8 cellular contexts compared by ENCODE assay signal in the genomic region with DNA sequence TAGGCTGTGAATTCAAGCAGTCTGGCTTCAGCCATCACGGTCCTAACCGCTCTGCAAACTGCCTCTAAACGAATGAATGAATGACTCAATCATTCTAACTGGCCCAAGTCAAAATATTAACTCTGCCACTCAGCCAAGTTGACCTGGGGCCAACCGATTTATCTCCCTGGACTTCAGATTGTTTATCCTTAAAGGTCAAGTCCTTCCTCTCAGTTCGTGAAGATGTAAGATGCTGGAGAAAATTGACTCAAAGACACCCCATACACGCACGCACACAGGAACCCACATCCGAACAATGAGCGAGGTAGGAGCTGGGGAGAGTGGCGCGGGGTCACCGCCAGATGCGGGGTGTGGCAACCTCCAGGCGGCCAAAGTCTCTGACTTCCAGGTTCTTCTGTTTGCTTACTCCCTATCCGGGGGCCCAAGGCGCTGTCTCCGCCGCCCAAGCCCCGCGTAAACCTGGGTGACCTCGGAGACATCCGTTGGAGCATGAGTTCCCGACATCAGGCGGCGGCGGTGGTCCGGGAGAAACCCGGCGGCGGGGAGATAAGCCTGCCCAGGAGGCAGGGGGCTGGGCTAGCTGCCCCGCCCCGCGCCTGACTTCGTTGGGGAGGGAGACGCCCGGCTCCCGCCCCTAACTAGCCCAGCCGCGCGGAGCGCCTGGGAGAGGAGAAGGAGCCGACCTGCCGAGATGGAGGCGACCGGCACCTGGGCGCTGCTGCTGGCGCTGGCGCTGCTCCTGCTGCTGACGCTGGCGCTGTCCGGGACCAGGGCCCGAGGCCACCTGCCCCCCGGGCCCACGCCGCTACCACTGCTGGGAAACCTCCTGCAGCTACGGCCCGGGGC. TPM values are rescaled to one million over a fixed set of nuclear protein-coding genes. Genes with fewer than 3 reads are reported as not detected.
DNase-seq lines count a peak whose midpoint lies in the region.

A gene with protein sequence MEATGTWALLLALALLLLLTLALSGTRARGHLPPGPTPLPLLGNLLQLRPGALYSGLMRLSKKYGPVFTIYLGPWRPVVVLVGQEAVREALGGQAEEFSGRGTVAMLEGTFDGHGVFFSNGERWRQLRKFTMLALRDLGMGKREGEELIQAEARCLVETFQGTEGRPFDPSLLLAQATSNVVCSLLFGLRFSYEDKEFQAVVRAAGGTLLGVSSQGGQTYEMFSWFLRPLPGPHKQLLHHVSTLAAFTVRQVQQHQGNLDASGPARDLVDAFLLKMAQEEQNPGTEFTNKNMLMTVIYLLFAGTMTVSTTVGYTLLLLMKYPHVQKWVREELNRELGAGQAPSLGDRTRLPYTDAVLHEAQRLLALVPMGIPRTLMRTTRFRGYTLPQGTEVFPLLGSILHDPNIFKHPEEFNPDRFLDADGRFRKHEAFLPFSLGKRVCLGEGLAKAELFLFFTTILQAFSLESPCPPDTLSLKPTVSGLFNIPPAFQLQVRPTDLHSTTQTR (plus strand): TSS at position 646 of the 846 bp plus-strand sequence. CDS start 46 bp downstream, at position 692.

- H3K36me3 ChIP-seq in ES-I3 (ENCODE audit: insufficient read depth, low read length) (peaks cover 15% of the 10 kb centered on the region), SK-N-MC (ENCODE audit: insufficient read depth, low read length) (no peaks in the 10 kb centered on the region), esophagus (ENCODE audit: control insufficient read depth in 2 of 2, insufficient read depth in 2 of 2, low read length in 1 of 2) (no peaks in the 10 kb centered on the region), neuronal stem cell (replicated peaks in 1 of 2; ENCODE audit: control insufficient read depth in 2 of 2, insufficient read depth in 2 of 2, low read length in 2 of 2) (peaks cover 0 to 4% of the 10 kb centered on the region in 2 donors)

- H3K4ac ChIP-seq in neuronal stem cell (ENCODE audit: low read length): no peak within 1 kb of the TSS

- no peaks in the 10 kb centered on the region for H3K27me3 ChIP-seq in esophagus (ENCODE audit: control insufficient read depth in 1 of 2, insufficient read depth in 2 of 2, low read length in 2 of 2)
- peaks cover 0 to 69% (median 5%) of the 10 kb centered on the region in 3 experiments for H3K27me3 ChIP-seq in neuronal stem cell (ENCODE audit: control insufficient read depth in 3 of 3, insufficient read depth in 3 of 3, low read depth in 1 of 3, low read length in 3 of 3)

- H3K9me3 ChIP-seq in ES-I3 (ENCODE audit: control insufficient read depth, insufficient read depth, low read length) (no peaks in the 10 kb centered on the region), SK-N-MC (ENCODE audit: low read depth, low read length) (no peaks in the 10 kb centered on the region), esophagus (ENCODE audit: control insufficient read depth in 2 of 2, insufficient read depth in 1 of 2, low read depth in 1 of 2, low read length in 1 of 2) (no peaks in the 10 kb centered on the region), neuronal stem cell (replicated peaks in 1 of 2; ENCODE audit: control insufficient read depth in 2 of 2, insufficient read depth in 1 of 2, low read depth in 1 of 2, low read length in 2 of 2) (no peaks in the 10 kb centered on the region)

- peak within 1 kb of the TSS; percentile 95 for H3K4me2 ChIP-seq in neuronal stem cell (ENCODE audit: insufficient read depth, low read length, poor library complexity, severe bottlenecking)

- H3K9ac ChIP-seq in ES-I3 (ENCODE audit: low read depth, low read length) (peak within 1 kb of the TSS; percentile 72), SK-N-MC (ENCODE audit: insufficient read length) (peak within 1 kb of the TSS; percentile 35), neuronal stem cell (ENCODE audit: low read depth, low read length, poor library complexity) (peak within 1 kb of the TSS; percentile 82)

- H3K79me1 ChIP-seq in neuronal stem cell (ENCODE audit: low read depth, low read length): peaks cover 2% of the 10 kb centered on the region

- no peak within 1 kb of the TSS for H2BK5ac ChIP-seq in neuronal stem cell (ENCODE audit: low read length)

- H3K4me3 ChIP-seq in SK-N-MC: peak within 1 kb of the TSS; percentile 76
- H3K4me3 ChIP-seq in esophagus (ENCODE audit: low read depth in 1 of 2, low read length in 2 of 2): peak within 1 kb of the TSS; percentile 63
- H3K4me3 ChIP-seq in neuronal stem cell (ENCODE audit: low read length in 2 of 2): peak within 1 kb of the TSS in 1 of 2 donors; percentile 86

- no peak within 1 kb of the TSS for H2BK120ac ChIP-seq in neuronal stem cell (ENCODE audit: low read depth, low read length)

- peak within 1 kb of the TSS; percentile 0 for H3K23ac ChIP-seq in neuronal stem cell (ENCODE audit: low read depth, low read length, poor library complexity)

- DNase-seq in SK-N-MC (ENCODE audit: low read depth, low spot score) (no peak), neuronal stem cell (ENCODE audit: low spot score) (no peak), SW 1271 (lab: John Stamatoyannopoulos, UW) (no peak), NCI-H510A (lab: John Stamatoyannopoulos, UW) (no peak), H4 (ENCODE audit: low spot score) (no peak), NCI-H128 (lab: John Stamatoyannopoulos, UW; ENCODE audit: unreplicated experiment) (no peak)

- H2AFZ ChIP-seq in neuronal stem cell (ENCODE audit: low read length): peak within 1 kb of the TSS; percentile 84

- no peak within 1 kb of the TSS for H3K14ac ChIP-seq in neuronal stem cell (ENCODE audit: low read length)

- H2BK15ac ChIP-seq in neuronal stem cell (ENCODE audit: low read length): peak within 1 kb of the TSS; percentile 86

- 2 to 3% methylated on average over 38 to 57 of the region's 57 CpGs for WGBS in esophagus, 2 donors
- WGBS in neuronal stem cell (ENCODE audit: extremely low coverage in 2 of 2, insufficient read length in 2 of 2, insufficient replicate concordance in 1 of 2), 2 donors: no CpG with 5 or more reads among the region's 57 CpGs

- no peak within 1 kb of the TSS for H4K91ac ChIP-seq in neuronal stem cell (ENCODE audit: low read depth, low read length, poor library complexity)

- peak within 1 kb of the TSS; percentile 30 for H2BK12ac ChIP-seq in neuronal stem cell (ENCODE audit: low read length)

- no peak within 1 kb of the TSS for H4K8ac ChIP-seq in neuronal stem cell (ENCODE audit: low read depth, low read length)

- H3K4me1 ChIP-seq in ES-I3 (ENCODE audit: insufficient read depth, low read length): peaks cover 38% of the 10 kb centered on the region
- H3K4me1 ChIP-seq in esophagus (ENCODE audit: control insufficient read depth in 2 of 2, insufficient read depth in 2 of 2, low read length in 1 of 2): no peaks in the 10 kb centered on the region
- peaks cover 3 to 11% of the 10 kb centered on the region in 2 donors for H3K4me1 ChIP-seq in neuronal stem cell (ENCODE audit: control insufficient read depth in 2 of 2, insufficient read depth in 1 of 2, low read depth in 1 of 2, low read length in 2 of 2)

- peak within 1 kb of the TSS; percentile 31 for H3K18ac ChIP-seq in neuronal stem cell (ENCODE audit: low read length)

- H2AK5ac ChIP-seq in neuronal stem cell (ENCODE audit: low read depth, low read length): peak within 1 kb of the TSS; percentile 56

- H3K27ac ChIP-seq in SK-N-MC: no peak within 1 kb of the TSS
- H3K27ac ChIP-seq in esophagus (ENCODE audit: low read depth in 2 of 2, low read length in 1 of 2): peak within 1 kb of the TSS in 1 of 2 donors; percentile 34
- no peak within 1 kb of the TSS for H3K27ac ChIP-seq in neuronal stem cell (replicated peaks; ENCODE audit: low read length)

RNA-seq across cellular contexts. Expression of the gene that starts here (rescaled TPM):
- polyA plus RNA-seq in esophagus: 10 to 100 TPM in 1 of 2 donors, 1 to 10 TPM in 1; 8.7 to 10.5 TPM
- polyA plus RNA-seq in neuronal stem cell (2013, experiment 1 of 2): 8.6 TPM
- polyA plus RNA-seq in neuronal stem cell (2013, experiment 2 of 2): 8.4 TPM
- 3.0 and 4.1 TPM in 2 replicates for total RNA-seq in H4 (2014; rRNA removed; shearing (Covaris generic))
